1 cellular context compared by ENCODE assay signal in genomic region chr1:212791676-212792395, GRCh38.
TF ChIP-seq lines count a peak whose summit lies in the region.

TSS of gene NSL1 (minus strand) at chr1:212791777. CDS start at chr1:212791763, 14 bp downstream.
TSS of gene TATDN3 (plus strand) at chr1:212791894. CDS start at chr1:212791922, 28 bp downstream.

TF ChIP-seq in HepG2, 621 proteins besides CTCF, POLR2A, EP300 and RAD21 (continued from another document and continues in another):
- TF ChIP-seq FOXK1 (CRISPR knock-in tag; IDR thresholded peaks at IDR 0.05; ENCODE audit: borderline replicate concordance, low read depth): peak; percentile 96
- no peak; the same call in 1 of the 2 replicates for TF ChIP-seq ZNF20 (CRISPR knock-in tag; IDR thresholded peaks at IDR 0.05)
- TF ChIP-seq ISL2 (CRISPR knock-in tag; IDR thresholded peaks at IDR 0.05): peak; percentile 88
- peak; percentile 86; the same call in 1 of the 2 replicates for TF ChIP-seq ZNF503 (CRISPR knock-in tag; IDR thresholded peaks at IDR 0.05)
- peak; percentile 98 for TF ChIP-seq HNF4A (CRISPR knock-in tag; IDR thresholded peaks at IDR 0.05)
- TF ChIP-seq ZNF549 (CRISPR knock-in tag; IDR thresholded peaks at IDR 0.05): peak; percentile 77
- peak; percentile 86 for TF ChIP-seq STAT5B (CRISPR knock-in tag; IDR thresholded peaks at IDR 0.05)
- TF ChIP-seq ZNF407 (CRISPR knock-in tag; IDR thresholded peaks at IDR 0.05; ENCODE audit: not compliant biosample characterization): peak; percentile 61
- peak; percentile 97 to 98 for TF ChIP-seq HMGXB4 (CRISPR knock-in tag; IDR thresholded peaks at IDR 0.05; ENCODE audit: borderline replicate concordance in 1 of 2, low read depth in 1 of 2)
- TF ChIP-seq BORCS8-MEF2B (CRISPR knock-in tag; IDR thresholded peaks at IDR 0.05): peak; percentile 95
- peak; percentile 68; the same call in 1 of the 2 replicates for TF ChIP-seq E2F2 (CRISPR knock-in tag; IDR thresholded peaks at IDR 0.05; ENCODE audit: borderline replicate concordance)
- TF ChIP-seq POLR2AphosphoS2 (IDR thresholded peaks at IDR 0.05; ENCODE audit: low read depth, low read length): no peak
- TF ChIP-seq HHEX (CRISPR knock-in tag; IDR thresholded peaks at IDR 0.05): no peak
- peak; percentile 90 for TF ChIP-seq MXI1 (IDR thresholded peaks at IDR 0.05; ENCODE audit: borderline replicate concordance, low read depth, low read length)
- no peak for TF ChIP-seq USF2 (IDR thresholded peaks at IDR 0.05; ENCODE audit: low read depth, low read length)
- peak; percentile 15; the same call in 1 of the 2 replicates for TF ChIP-seq USF2 (CRISPR knock-in tag; IDR thresholded peaks at IDR 0.05; ENCODE audit: borderline replicate concordance)
- peak; percentile 85; the same call in 1 of the 2 replicates for TF ChIP-seq ZNF879 (CRISPR knock-in tag; IDR thresholded peaks at IDR 0.05)
- TF ChIP-seq SSRP1 (CRISPR knock-in tag; IDR thresholded peaks at IDR 0.05): 0 out of 2 replicates have a peak, but pooled peaks have one; percentile 58
- 0 out of 2 replicates have a peak, but pooled peaks have one; percentile 16 for TF ChIP-seq RBAK (CRISPR knock-in tag; IDR thresholded peaks at IDR 0.05)
- peak; percentile 97 for TF ChIP-seq ZNF816 (CRISPR knock-in tag; IDR thresholded peaks at IDR 0.05; ENCODE audit: borderline replicate concordance)
- TF ChIP-seq ZNF34 (CRISPR knock-in tag; IDR thresholded peaks at IDR 0.05; ENCODE audit: borderline replicate concordance): peak; percentile 98
- TF ChIP-seq ZNF761 (CRISPR knock-in tag; conservative IDR thresholded peaks at IDR 0.05): peak; percentile 97
- peak; percentile 94 for TF ChIP-seq HNRNPLL (IDR thresholded peaks at IDR 0.05; ENCODE audit: low read depth, low read length, poor library complexity, severe bottlenecking)
- TF ChIP-seq CENPBD1 (CRISPR knock-in tag; IDR thresholded peaks at IDR 0.05; ENCODE audit: borderline replicate concordance, low read depth): peak; percentile 97
- TF ChIP-seq NFE2 (CRISPR knock-in tag; IDR thresholded peaks at IDR 0.05): no peak
- no peak for TF ChIP-seq ZFYVE20 (CRISPR knock-in tag; IDR thresholded peaks at IDR 0.05; ENCODE audit: borderline replicate concordance, low read depth)
- peak; percentile 95 for TF ChIP-seq DRAP1 (CRISPR knock-in tag; IDR thresholded peaks at IDR 0.05)
- TF ChIP-seq THRA (CRISPR knock-in tag; IDR thresholded peaks at IDR 0.05; ENCODE audit: borderline replicate concordance): peak; percentile 84; the same call in 1 of the 2 replicates
- peak; percentile 97 for TF ChIP-seq ZNF589 (CRISPR knock-in tag; conservative IDR thresholded peaks at IDR 0.05)
- peak; percentile 96 for TF ChIP-seq ZNF574 (CRISPR knock-in tag; IDR thresholded peaks at IDR 0.05)
- TF ChIP-seq ZNF207 (IDR thresholded peaks at IDR 0.05; ENCODE audit: borderline replicate concordance): no peak
- peak; percentile 46; the same call in 1 of the 2 replicates for TF ChIP-seq THAP8 (CRISPR knock-in tag; IDR thresholded peaks at IDR 0.05; ENCODE audit: borderline replicate concordance)
- no peak for TF ChIP-seq ZNF33B (CRISPR knock-in tag; IDR thresholded peaks at IDR 0.05)
- TF ChIP-seq POLR2G (IDR thresholded peaks at IDR 0.05; ENCODE audit: low read depth, low read length): peak; percentile 92
- no peak for TF ChIP-seq ZNF260 (CRISPR knock-in tag; IDR thresholded peaks at IDR 0.05; ENCODE audit: borderline replicate concordance, low read depth)
- TF ChIP-seq PTBP1 (IDR thresholded peaks at IDR 0.05; ENCODE audit: low read depth, low read length, poor library complexity, severe bottlenecking): peak; percentile 94
- TF ChIP-seq ZNF547 (CRISPR knock-in tag; IDR thresholded peaks at IDR 0.05): peak; percentile 65; the same call in 1 of the 2 replicates
- TF ChIP-seq ZNF143 (CRISPR knock-in tag; IDR thresholded peaks at IDR 0.05): peak; percentile 84
